ENCODE assay signal across 10 cellular contexts in genomic region chr2:173101687-173102086, GRCh38. TPM values are rescaled to one million over a fixed set of nuclear protein-coding genes. Genes with fewer than 3 reads are reported as not detected.
DNase-seq lines count a peak whose midpoint lies in the region; ATAC-seq and TF ChIP-seq lines count a peak whose summit lies in the region.
"Had no signal": no experiment of that assay in that cellular context is flagged by ENCODE, and none has a peak within 500 bp of the region (broad histone marks: within the 10 kb centered on the region; RNA-seq: fewer than 3 reads in every experiment).

No MANE protein-coding gene starts in this region.

- intact Hi-C loops in activated T-helper 1 cell treated with anti-CD3 and anti-CD28 coated beads, Interleukin-12 subunit alpha, Interleukin-12 subunit beta, Interleukin-2, Interleukin-4 antibody, amounts not matched to agents 30 ng/mL and 10 ng/mL and 1 ng/mL, durations not matched to agents 14 hours and 24 hours and 36 hours (cut with micrococcal nuclease), result loop anchor here (1.0 to 5.0 kb wide), 5 partner anchors 9 to 811 kb away; no protein-coding TSS in a partner anchor
- intact Hi-C loops in gastrocnemius medialis (cut with DNase I; ENCODE audit: low total_unique reads), result no loop called here

- H3K27me3 Mint-ChIP-seq in HFFc6 (ENCODE audit: insufficient read depth), result no peaks in the 10 kb centered on the region
- H3K27me3 Mint-ChIP-seq in activated T-helper 1 cell treated with anti-CD3 and anti-CD28 coated beads, Interleukin-12 subunit alpha, Interleukin-12 subunit beta, Interleukin-2, Interleukin-4 antibody, amounts not matched to agents 30 ng/mL and 10 ng/mL and 1 ng/mL, durations not matched to agents 14 hours and 24 hours and 36 hours (ENCODE audit: insufficient read depth), result no peaks in the 10 kb centered on the region

- no peak overlapping the region for H3K4me3 Mint-ChIP-seq in HFFc6
- no peak overlapping the region for H3K4me3 Mint-ChIP-seq in activated T-helper 1 cell treated with anti-CD3 and anti-CD28 coated beads, Interleukin-12 subunit alpha, Interleukin-12 subunit beta, Interleukin-2, Interleukin-4 antibody, amounts not matched to agents 30 ng/mL and 10 ng/mL and 1 ng/mL, durations not matched to agents 14 hours and 24 hours and 36 hours

- in situ Hi-C loops in gastrocnemius medialis (cut with MboI; ENCODE audit: low sequenced_read_pairs in 4 of 4), result no loop called here

- H3K36me3 Mint-ChIP-seq in HFFc6 (ENCODE audit: low read depth), result peaks cover 55% of the 10 kb centered on the region
- peaks cover 8% of the 10 kb centered on the region for H3K36me3 Mint-ChIP-seq in activated T-helper 1 cell treated with anti-CD3 and anti-CD28 coated beads, Interleukin-12 subunit alpha, Interleukin-12 subunit beta, Interleukin-2, Interleukin-4 antibody, amounts not matched to agents 30 ng/mL and 10 ng/mL and 1 ng/mL, durations not matched to agents 14 hours and 24 hours and 36 hours (ENCODE audit: low read depth)

- peaks cover 65 to 87% of the 10 kb centered on the region in 2 donors for H3K4me1 ChIP-seq in gastrocnemius medialis

- H3K9me3 ChIP-seq in gastrocnemius medialis, result no peaks in the 10 kb centered on the region

- H3K9me3 Mint-ChIP-seq in HFFc6, result no peaks in the 10 kb centered on the region
- H3K9me3 Mint-ChIP-seq in activated T-helper 1 cell treated with anti-CD3 and anti-CD28 coated beads, Interleukin-12 subunit alpha, Interleukin-12 subunit beta, Interleukin-2, Interleukin-4 antibody, amounts not matched to agents 30 ng/mL and 10 ng/mL and 1 ng/mL, durations not matched to agents 14 hours and 24 hours and 36 hours, result no peaks in the 10 kb centered on the region

- DNase-seq in SIG-M5 treated with dmso at 0.1 percent for 504 hours (lab: John Stamatoyannopoulos, UW; ENCODE audit: unreplicated experiment) (peak; percentile 42), SIG-M5 (lab: John Stamatoyannopoulos, UW) (no peak), HFFc6 (no peak), gastrocnemius medialis (no peak), glomerular visceral epithelial cell (ENCODE audit: extremely low spot score) (no peak), HT-29 (ENCODE audit: low spot score) (no peak)
- no peak for DNase-seq in activated T-helper 1 cell treated with anti-CD3 and anti-CD28 coated beads, Interleukin-12 subunit alpha, Interleukin-12 subunit beta, Interleukin-2, Interleukin-4 antibody, amounts not matched to agents 30 ng/mL and 10 ng/mL and 1 ng/mL, durations not matched to agents 14 hours and 24 hours and 36 hours (ENCODE audit: low spot score)
- DNase-seq in activated effector memory CD4-positive, alpha-beta T cell treated with anti-CD3 and anti-CD28 coated beads, Interleukin-2, amount 50 U/mL, for 16 hours, result no peak
- DNase-seq: NCI-H187 had no signal

- peak; percentile 86 to 94 for ATAC-seq in gastrocnemius medialis

- H3K36me3 ChIP-seq in gastrocnemius medialis, result peaks cover 0 to 11% of the 10 kb centered on the region in 2 donors

- no peak for TF ChIP-seq POLR2A in gastrocnemius medialis (IDR thresholded peaks at IDR 0.05)

- peak overlapping the region; percentile 12; the same call in 1 of the 2 replicates for H3K27ac Mint-ChIP-seq in HFFc6
- H3K27ac Mint-ChIP-seq in activated T-helper 1 cell treated with anti-CD3 and anti-CD28 coated beads, Interleukin-12 subunit alpha, Interleukin-12 subunit beta, Interleukin-2, Interleukin-4 antibody, amounts not matched to agents 30 ng/mL and 10 ng/mL and 1 ng/mL, durations not matched to agents 14 hours and 24 hours and 36 hours, result peak overlapping the region; percentile 4

- H3K4me3 ChIP-seq in gastrocnemius medialis, result no peak overlapping the region
- H3K4me3 ChIP-seq: coronary artery had no signal

- no peaks in the 10 kb centered on the region for H3K27me3 ChIP-seq in gastrocnemius medialis

- no peak for TF ChIP-seq CTCF in HFFc6 (IDR thresholded peaks at IDR 0.05)
- TF ChIP-seq CTCF in gastrocnemius medialis (IDR thresholded peaks at IDR 0.05 in 4 of 5, conservative IDR thresholded peaks at IDR 0.05 in 1 of 5), result no peak

- peak overlapping the region; percentile 71 to 76 (median 74) for H3K27ac ChIP-seq in gastrocnemius medialis
- H3K27ac ChIP-seq: coronary artery had no signal

- peaks cover 46% of the 10 kb centered on the region for H3K4me1 Mint-ChIP-seq in HFFc6 (ENCODE audit: low read depth)
- H3K4me1 Mint-ChIP-seq in activated T-helper 1 cell treated with anti-CD3 and anti-CD28 coated beads, Interleukin-12 subunit alpha, Interleukin-12 subunit beta, Interleukin-2, Interleukin-4 antibody, amounts not matched to agents 30 ng/mL and 10 ng/mL and 1 ng/mL, durations not matched to agents 14 hours and 24 hours and 36 hours (ENCODE audit: low read depth), result peaks cover 31% of the 10 kb centered on the region

RNA-seq across cellular contexts. Expression of gene MAP3K20, which starts 26.0 kb away (rescaled TPM):
- 100 to 1,000 TPM; 126 to 150 (median 134) TPM for total RNA-seq in HFFc6 (2021; fragmentation: NEBNext Ultra II Directional; extraction: Animal tissue kit (Norgen Biotek cat#: 25700))
- total RNA-seq in activated T-helper 1 cell treated with anti-CD3 and anti-CD28 coated beads, Interleukin-12 subunit alpha, Interleukin-12 subunit beta, Interleukin-2, Interleukin-4 antibody, amounts not matched to agents 30 ng/mL and 10 ng/mL and 1 ng/mL, durations not matched to agents 14 hours and 24 hours and 36 hours, result 17.7 and 21.8 TPM in 2 replicates
- total RNA-seq in gastrocnemius medialis, result 100 to 1,000 TPM; 225 to 517 (median 280) TPM
- 17.4 and 18.4 TPM in 2 replicates for total RNA-seq in HT-29 (2014; rRNA removed; shearing (Covaris generic))
